Comparison of ENCODE assay signal across 23 cellular contexts in the genomic region with DNA sequence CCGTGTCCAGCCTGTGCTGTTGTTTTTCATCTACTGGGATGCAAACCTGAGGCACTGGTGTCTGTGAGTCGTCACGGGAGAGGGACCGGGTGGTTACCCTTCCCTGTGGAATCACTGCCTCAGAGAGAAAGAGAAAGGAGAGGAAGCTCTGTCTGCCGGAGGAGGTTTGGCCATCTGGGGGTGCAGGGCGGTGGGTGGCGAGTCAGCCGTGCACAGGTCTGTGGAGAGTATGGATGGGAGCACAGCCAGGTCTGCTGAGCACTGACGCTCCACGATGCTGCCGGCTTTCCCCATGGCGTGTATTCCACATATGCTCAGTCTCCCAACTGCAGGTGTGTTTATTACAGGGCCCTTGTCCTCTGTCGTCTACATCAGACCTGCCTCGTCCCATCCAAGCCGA.
"Had no signal": no experiment of that assay in that cellular context is flagged by ENCODE, and none has a peak within 500 bp of the region (broad histone marks: within the 10 kb centered on the region; RNA-seq: fewer than 3 reads in every experiment).

No MANE protein-coding gene starts in this region.

- H3K4me2 ChIP-seq: hepatocyte had no signal

- H3K9me3 ChIP-seq: heart right ventricle, lower lobe of right lung, neutrophil, right atrium auricular region, spleen, suprapubic skin, thoracic aorta, tibial artery, upper lobe of right lung had no signal

- H2AFZ ChIP-seq: hepatocyte, parathyroid adenoma had no signal

- H3K4me3 ChIP-seq: heart right ventricle, hepatocyte, lower lobe of right lung, right atrium auricular region, spleen, suprapubic skin, thoracic aorta, tibial artery, upper lobe of right lung had no signal

- H3K9ac ChIP-seq: parathyroid adenoma had no signal

- H3K27me3 ChIP-seq: hepatocyte, neutrophil, right atrium auricular region, spleen, upper lobe of right lung had no signal

- H3K27ac ChIP-seq: heart right ventricle, hepatocyte, lower lobe of right lung, neutrophil, parathyroid adenoma, right atrium auricular region, spleen, suprapubic skin, thoracic aorta, tibial artery, upper lobe of right lung had no signal

- ATAC-seq: heart right ventricle; left ventricle myocardium superior; lower lobe of right lung; naive thymus-derived CD8-positive, alpha-beta T cell; sciatic nerve; upper lobe of right lung had no signal

- DNase-seq: heart right ventricle; islet precursor cell; left ventricle myocardium superior; lower lobe of right lung; mammary epithelial cell; mesenchymal stem cell; naive thymus-derived CD8-positive, alpha-beta T cell; occipital lobe; small intestine; spleen; stimulated activated CD4-positive, alpha-beta T cell treated with anti-CD3 and anti-CD28 coated beads, Interleukin-4, amount 100 ng/mL, for 24 hours; stimulated activated naive CD4-positive, alpha-beta T cell; tibial artery; trophoblast cell had no signal

- H3K36me3 ChIP-seq: heart right ventricle, lower lobe of right lung, neutrophil, right atrium auricular region, spleen, suprapubic skin, thoracic aorta, tibial artery, upper lobe of right lung had no signal

- FAIRE-seq: small intestine, urothelium cell line had no signal

- H3K4me1 ChIP-seq: heart right ventricle, lower lobe of right lung, parathyroid adenoma, right atrium auricular region, spleen, suprapubic skin, tibial artery, upper lobe of right lung had no signal
